In the genomic region with DNA sequence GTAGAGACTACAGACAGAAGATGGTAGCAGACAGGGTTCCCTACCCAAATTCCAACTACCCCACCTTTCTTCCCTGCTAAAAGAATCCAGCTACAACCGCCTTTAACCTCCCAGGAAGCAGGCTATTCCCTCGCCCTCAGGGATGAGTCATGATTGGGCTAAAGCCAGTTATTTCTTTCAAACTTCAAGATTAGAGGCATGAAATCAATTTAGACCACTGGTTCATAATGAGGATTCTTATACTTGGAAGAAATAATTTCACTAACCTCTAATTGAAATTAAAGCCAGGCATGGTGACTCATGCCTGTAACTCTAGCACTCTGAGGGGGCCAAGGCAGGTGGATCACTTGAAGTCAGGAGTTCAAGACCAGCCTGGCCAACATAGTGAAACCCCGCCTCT, we compare ENCODE assay signal across 12 cellular contexts. TPM values are rescaled to one million over a fixed set of nuclear protein-coding genes. Genes with fewer than 3 reads are reported as not detected.
A peak's percentile ranks its signal among the peaks of the same experiment; 100 is the strongest.
DNase-seq lines count a peak whose midpoint lies in the region; ATAC-seq and TF ChIP-seq lines count a peak whose summit lies in the region.
"Had no signal": no experiment of that assay in that cellular context is flagged by ENCODE, and none has a peak within 500 bp of the region (broad histone marks: within the 10 kb centered on the region; RNA-seq: fewer than 3 reads in every experiment).

No MANE protein-coding gene starts in this region.

- no peaks in the 10 kb centered on the region for H3K9me2 ChIP-seq in HCT116 (ENCODE audit: insufficient read depth)

- H3K9me3 ChIP-seq in A673 (ENCODE audit: low read depth, low read length, poor library complexity, severe bottlenecking) = no peaks in the 10 kb centered on the region
- no peaks in the 10 kb centered on the region for H3K9me3 ChIP-seq in HCT116 (ENCODE audit: control insufficient read depth in 1 of 2, insufficient read depth in 1 of 2, low read depth in 1 of 2, low read length in 2 of 2)
- H3K9me3 ChIP-seq in testis = no peaks in the 10 kb centered on the region
- H3K9me3 ChIP-seq: HAP-1 had no signal

- no peaks in the 10 kb centered on the region for H3K27me3 Mint-ChIP-seq in natural killer cell (ENCODE audit: low read depth in 2 of 2)
- H3K27me3 Mint-ChIP-seq: CD4-positive, CD25-positive, alpha-beta regulatory T cell had no signal

- H3K4me3 Mint-ChIP-seq in natural killer cell = no peak overlapping the region

- peaks cover 97% of the 10 kb centered on the region for H3K79me2 ChIP-seq in HCT116 (ENCODE audit: insufficient read depth, low read length)

- no peaks in the 10 kb centered on the region for H3K27me3 ChIP-seq in A673 (replicated peaks; ENCODE audit: insufficient read depth, low read depth, low read length, poor library complexity)
- H3K27me3 ChIP-seq in HCT116 (ENCODE audit: insufficient read depth, low read length) = no peaks in the 10 kb centered on the region
- no peaks in the 10 kb centered on the region for H3K27me3 ChIP-seq in testis

- no peaks in the 10 kb centered on the region for H3K36me3 Mint-ChIP-seq in natural killer cell

- no peak for TF ChIP-seq POLR2A in HCT116 (IDR thresholded peaks at IDR 0.05; ENCODE audit: borderline replicate concordance, extremely low read depth, insufficient read depth, insufficient read length)
- no peak for TF ChIP-seq POLR2A in testis (IDR thresholded peaks at IDR 0.05)

- H3K4me1 Mint-ChIP-seq in natural killer cell = peaks cover 57% of the 10 kb centered on the region in 2 donors

- peaks cover 7% of the 10 kb centered on the region; the same call in 1 of the 2 replicates for H4K20me1 ChIP-seq in HCT116 (ENCODE audit: insufficient read depth)

- H2AFZ ChIP-seq in HCT116 (ENCODE audit: low read depth, low read length, poor library complexity, severe bottlenecking) = no peak overlapping the region

- H3K27ac Mint-ChIP-seq in natural killer cell = no peak overlapping the region

- DNase-seq in A673 (ENCODE audit: low spot score) = peak; percentile 91
- DNase-seq in HCT116 (ENCODE audit: low read depth, low spot score) = peak; percentile 73
- DNase-seq in amniotic stem cell (lab: John Stamatoyannopoulos, UW) = peak; percentile 18
- peak; percentile 71 for DNase-seq in hepatic stellate cell (ENCODE audit: low spot score)
- no peak for DNase-seq in activated CD4-positive, alpha-beta T cell treated with anti-CD3 and anti-CD28 coated beads for 1 hour
- DNase-seq in natural killer cell = no peak
- DNase-seq in activated CD4-positive, alpha-beta T cell treated with anti-CD3 and anti-CD28 coated beads for 48 hours = no peak
- DNase-seq in testis = no peak
- DNase-seq: CD4-positive, CD25-positive, alpha-beta regulatory T cell; effector memory CD4-positive, alpha-beta T cell; T-helper 2 cell had no signal

- no peak for TF ChIP-seq CTCF in A673 (conservative IDR thresholded peaks at IDR 0.05; ENCODE audit: low read depth, low read length)
- TF ChIP-seq CTCF in HCT116 (IDR thresholded peaks at IDR 0.05 in 2 of 3, conservative IDR thresholded peaks at IDR 0.05 in 1 of 3; ENCODE audit: borderline replicate concordance in 1 of 3, insufficient read depth in 1 of 3, low read depth in 2 of 3, low read length in 2 of 3) = no peak
- no peak for TF ChIP-seq CTCF in natural killer cell (IDR thresholded peaks at IDR 0.05)
- no peak for TF ChIP-seq CTCF in testis (IDR thresholded peaks at IDR 0.05)

- CTCF ChIA-PET in A673 (lab: Charles Lee) (no interaction called here), HCT116 (lab: Charles Lee) (interaction anchor here (0.6 to 2.2 kb wide), 2 partner anchors 9 to 15 kb away, joined by 3 to 10 read pairs; no protein-coding TSS in a partner anchor)

- H3K4me3 ChIP-seq in A673 (ENCODE audit: low read depth, low read length, poor library complexity, severe bottlenecking) (no peak overlapping the region), HCT116 (replicated peaks in 1 of 2; ENCODE audit: low read depth in 1 of 2, low read length in 2 of 2) (peak overlapping the region; percentile 2 to 33; a peak in 3 of 4 replicates), testis (no peak overlapping the region)
- H3K4me3 ChIP-seq: HAP-1 had no signal

- WGBS in testis, 2 donors = 52 to 58% methylated on average over 2 to 3 of the region's 3 CpGs

- H3K4me1 ChIP-seq in A673 (ENCODE audit: insufficient read depth, low read length, poor library complexity, severe bottlenecking) = peaks cover 23% of the 10 kb centered on the region
- peaks cover 25 to 30% of the 10 kb centered on the region in 2 experiments for H3K4me1 ChIP-seq in HCT116 (ENCODE audit: control insufficient read depth in 1 of 2, insufficient read depth in 2 of 2, low read length in 2 of 2)
- no peaks in the 10 kb centered on the region for H3K4me1 ChIP-seq in testis

- H3K36me3 ChIP-seq in A673 (ENCODE audit: insufficient read depth, low read length, poor library complexity, severe bottlenecking) = peaks cover 8% of the 10 kb centered on the region
- H3K36me3 ChIP-seq in HCT116 (ENCODE audit: control insufficient read depth in 1 of 2, insufficient read depth in 2 of 2, low read length in 2 of 2) = 0 out of 4 replicates have a peak, but pooled peaks cover 0 to 2% of the 10 kb centered on the region in 2 experiments
- H3K36me3 ChIP-seq in testis (ENCODE audit: low read depth, missing control alignments) = no peaks in the 10 kb centered on the region

- POLR2A ChIA-PET in A673 (lab: Charles Lee; ENCODE audit: low non-redundant PET) (no interaction called here), HCT116 (lab: Charles Lee) (no interaction called here)

- peak; percentile 87 for ATAC-seq in HCT116
- ATAC-seq in natural killer cell = no peak

- BruUV-seq in A673 (replicated peaks; lab: Mats Ljungman, UMichigan) (no TSS peak), HCT116 (replicated peaks; lab: Mats Ljungman, UMichigan) (no TSS peak)

- TF ChIP-seq RAD21 in HCT116 (IDR thresholded peaks at IDR 0.05; ENCODE audit: low read depth) = no peak

- no peaks in the 10 kb centered on the region for H3K9me3 Mint-ChIP-seq in natural killer cell
- H3K9me3 Mint-ChIP-seq: CD4-positive, CD25-positive, alpha-beta regulatory T cell had no signal

- H3K27ac ChIP-seq in A673 (ENCODE audit: low read depth, low read length, poor library complexity, severe bottlenecking) = peak overlapping the region; percentile 40
- H3K27ac ChIP-seq in HCT116 (ENCODE audit: low read depth, low read length) = peak overlapping the region; percentile 61
- H3K27ac ChIP-seq in testis = no peak overlapping the region

- H3K9ac ChIP-seq in HCT116 (ENCODE audit: low read length) = no peak overlapping the region

- intact Hi-C loops in A673 (cut with micrococcal nuclease; ENCODE audit: unreplicated experiment) (no loop called here), HCT116 (cut with micrococcal nuclease) (no loop called here), natural killer cell (cut with micrococcal nuclease) (no loop called here), testis (cut with DNase I; ENCODE audit: low total_unique reads) (no loop called here)

- H3K4me2 ChIP-seq in HCT116 (ENCODE audit: low read length) = peak overlapping the region; percentile 68

- RAD21 ChIA-PET in HCT116 (lab: Charles Lee; ENCODE audit: low non-redundant PET in 1 of 2, low total read pairs in 2 of 2, uncharacterized antibody in 2 of 2, unreplicated experiment in 2 of 2) = no interaction called here

TF ChIP-seq in HCT116, 20 proteins besides CTCF, POLR2A, EP300 and RAD21:
- TF ChIP-seq FOSL1 (IDR thresholded peaks at IDR 0.05; ENCODE audit: low read depth) (peak; percentile 88), JUND (IDR thresholded peaks at IDR 0.05) (peak; percentile 78), SRF (IDR thresholded peaks at IDR 0.05; ENCODE audit: low read depth) (peak; percentile 42; the same call in 1 of the 2 replicates), SP1 (IDR thresholded peaks at IDR 0.05; ENCODE audit: low read depth) (peak; percentile 62), CBX3 (IDR thresholded peaks at IDR 0.05; ENCODE audit: low read depth) (peak; percentile 71), ATF3 (IDR thresholded peaks at IDR 0.05) (no peak), CEBPB (IDR thresholded peaks at IDR 0.05; ENCODE audit: low read depth) (no peak)
- TF ChIP-seq, protein P1, sequence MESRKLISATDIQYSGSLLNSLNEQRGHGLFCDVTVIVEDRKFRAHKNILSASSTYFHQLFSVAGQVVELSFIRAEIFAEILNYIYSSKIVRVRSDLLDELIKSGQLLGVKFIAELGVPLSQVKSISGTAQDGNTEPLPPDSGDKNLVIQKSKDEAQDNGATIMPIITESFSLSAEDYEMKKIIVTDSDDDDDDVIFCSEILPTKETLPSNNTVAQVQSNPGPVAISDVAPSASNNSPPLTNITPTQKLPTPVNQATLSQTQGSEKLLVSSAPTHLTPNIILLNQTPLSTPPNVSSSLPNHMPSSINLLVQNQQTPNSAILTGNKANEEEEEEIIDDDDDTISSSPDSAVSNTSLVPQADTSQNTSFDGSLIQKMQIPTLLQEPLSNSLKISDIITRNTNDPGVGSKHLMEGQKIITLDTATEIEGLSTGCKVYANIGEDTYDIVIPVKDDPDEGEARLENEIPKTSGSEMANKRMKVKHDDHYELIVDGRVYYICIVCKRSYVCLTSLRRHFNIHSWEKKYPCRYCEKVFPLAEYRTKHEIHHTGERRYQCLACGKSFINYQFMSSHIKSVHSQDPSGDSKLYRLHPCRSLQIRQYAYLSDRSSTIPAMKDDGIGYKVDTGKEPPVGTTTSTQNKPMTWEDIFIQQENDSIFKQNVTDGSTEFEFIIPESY (IDR thresholded peaks at IDR 0.05; ENCODE audit: extremely low read depth, insufficient replicate concordance, low read length) = no peak

RNA-seq across cellular contexts. Expression of gene TRIP12, which starts 20.0 kb away (rescaled TPM):
- total RNA-seq in A673 (2021) = 263 and 300 TPM in 2 replicates
- 175 TPM for total RNA-seq in HCT116 (2021; ENCODE audit: unreplicated experiment)
- 69.1 and 77.1 TPM in 2 replicates for polyA plus RNA-seq in HCT116 (2012)
- 100 to 1,000 TPM; 295 to 351 (median 325) TPM for total RNA-seq in natural killer cell
- total RNA-seq in testis = 100 to 1,000 TPM; 342 to 373 TPM
- polyA plus RNA-seq in testis (ENCODE audit: insufficient read depth, low read depth, low replicate concordance) = 443 TPM

RNA-seq across cellular contexts. Expression of gene FBXO36, which starts 20.5 kb away (rescaled TPM):
- total RNA-seq in A673 (2021) = 3.1 and 5.0 TPM in 2 replicates
- total RNA-seq in HCT116 (2021; ENCODE audit: unreplicated experiment) = 3.8 TPM
- 1.8 and 2.1 TPM in 2 replicates for polyA plus RNA-seq in HCT116 (2012)
- total RNA-seq in natural killer cell = 1 to 10 TPM; 1.2 to 1.8 (median 1.5) TPM
- 1 to 10 TPM; 6.8 to 7.1 TPM for total RNA-seq in testis
- polyA plus RNA-seq in testis (ENCODE audit: insufficient read depth, low read depth, low replicate concordance) = 16.8 TPM

Comparison
In these comparisons a context has a peak if more than half of its experiments do, and no peak if none do; other contexts are left out.
1. DNase-seq: peak in A673 (single experiment), HCT116 (single experiment), amniotic stem cell (single experiment) and hepatic stellate cell (single experiment); none in activated CD4-positive, alpha-beta T cell treated with anti-CD3 and anti-CD28 coated beads for 1 hour (single experiment), natural killer cell (single experiment), activated CD4-positive, alpha-beta T cell treated with anti-CD3 and anti-CD28 coated beads for 48 hours (single experiment) and testis (single experiment).
2. H3K27ac ChIP-seq: peak in A673 (single experiment) and HCT116 (single experiment); none in testis (0 of 2).
3. H3K4me3 ChIP-seq: peak in HCT116 (2 of 2); none in A673 (single experiment) and testis (0 of 2).